ENCODE assay signal across 17 cellular contexts in genomic region chr3:53156368-53156834, GRCh38. TPM values are rescaled to one million over a fixed set of nuclear protein-coding genes. Genes with fewer than 3 reads are reported as not detected.
DNase-seq lines count a peak whose midpoint lies in the region; ATAC-seq and TF ChIP-seq lines count a peak whose summit lies in the region.
"Had no signal": no experiment of that assay in that cellular context is flagged by ENCODE, and none has a peak within 500 bp of the region (broad histone marks: within the 10 kb centered on the region; RNA-seq: fewer than 3 reads in every experiment).

No MANE protein-coding gene starts in this region.

- TF ChIP-seq EP300 in transverse colon (IDR thresholded peaks at IDR 0.05; ENCODE audit: low read depth): no peak
- no peak for TF ChIP-seq EP300 in suprapubic skin (IDR thresholded peaks at IDR 0.05)

- TF ChIP-seq CTCF in WERI-Rb-1 (IDR thresholded peaks at IDR 0.05; ENCODE audit: low read depth, low read length): no peak
- TF ChIP-seq CTCF in transverse colon (IDR thresholded peaks at IDR 0.05): no peak
- no peak for TF ChIP-seq CTCF in suprapubic skin (IDR thresholded peaks at IDR 0.05)

- intact Hi-C loops in left colon (cut with DNase I, micrococcal nuclease) (no loop called here), transverse colon (cut with DNase I; ENCODE audit: low total_unique reads) (no loop called here)

- 8% methylated on average over 34 of the region's 36 CpGs; no CpG with 5 or more reads in 1 of the 2 donors for WGBS in transverse colon (ENCODE audit: low coverage in 1 of 2), 2 donors
- 16% methylated on average over 8 of the region's 36 CpGs for WGBS in suprapubic skin

- H3K36me3 ChIP-seq in HUES48 (ENCODE audit: control insufficient read depth, insufficient read depth, low read length) (no peaks in the 10 kb centered on the region), WERI-Rb-1 (no peaks in the 10 kb centered on the region), transverse colon (no peaks in the 10 kb centered on the region), suprapubic skin (no peaks in the 10 kb centered on the region)
- H3K36me3 ChIP-seq: right atrium auricular region had no signal

- no peak for DNase-seq in WERI-Rb-1
- peak; percentile 75 to 82 for DNase-seq in left colon
- peak; percentile 83 for DNase-seq in transverse colon
- DNase-seq in superior temporal gyrus (ENCODE audit: extremely low spot score): no peak
- no peak for DNase-seq in suprapubic skin (ENCODE audit: low spot score in 2 of 2)
- DNase-seq: aorta; CD4-positive, CD25-positive, alpha-beta regulatory T cell; foreskin melanocyte; islet precursor cell; NCI-H446; stimulated activated CD4-positive, alpha-beta T cell treated with anti-CD3 and anti-CD28 coated beads, Interleukin-4, amount 100 ng/mL, for 24 hours had no signal

- H3K27me3 ChIP-seq in HUES48 (ENCODE audit: control insufficient read depth, insufficient read depth, low read length) (peaks cover 13% of the 10 kb centered on the region; the same call in 1 of the 2 replicates), WERI-Rb-1 (ENCODE audit: insufficient read depth, low read depth, severe bottlenecking) (no peaks in the 10 kb centered on the region), transverse colon (peaks cover 3% of the 10 kb centered on the region), suprapubic skin (peaks cover 6% of the 10 kb centered on the region)
- H3K27me3 ChIP-seq: right atrium auricular region had no signal

- H3K27ac ChIP-seq in HUES48 (ENCODE audit: low read depth, low read length): no peak overlapping the region
- H3K27ac ChIP-seq in WERI-Rb-1: peak overlapping the region; percentile 48
- H3K27ac ChIP-seq in transverse colon: peak overlapping the region; percentile 75 to 95 (median 85)
- no peak overlapping the region for H3K27ac ChIP-seq in suprapubic skin
- H3K27ac ChIP-seq: HL-60, right atrium auricular region had no signal

- H3K4me1 ChIP-seq in HUES48 (ENCODE audit: control insufficient read depth, insufficient read depth, low read length) (peaks cover 15% of the 10 kb centered on the region), transverse colon (peaks cover 22 to 88% (median 55%) of the 10 kb centered on the region in 4 donors), suprapubic skin (peaks cover 49% of the 10 kb centered on the region)

- no peaks in the 10 kb centered on the region for H3K9me3 ChIP-seq in HUES48 (ENCODE audit: control insufficient read depth, insufficient read depth, low read length)
- no peaks in the 10 kb centered on the region for H3K9me3 ChIP-seq in WERI-Rb-1 (ENCODE audit: severe bottlenecking)
- no peaks in the 10 kb centered on the region for H3K9me3 ChIP-seq in transverse colon
- H3K9me3 ChIP-seq in suprapubic skin: no peaks in the 10 kb centered on the region
- H3K9me3 ChIP-seq: right atrium auricular region had no signal

- H3K9ac ChIP-seq in HUES48 (ENCODE audit: low read depth, low read length): no peak overlapping the region

- TF ChIP-seq POLR2A in transverse colon (IDR thresholded peaks at IDR 0.05): peak; percentile 62
- TF ChIP-seq POLR2A in suprapubic skin (IDR thresholded peaks at IDR 0.05): no peak

- H3K4me3 ChIP-seq in HUES48 (ENCODE audit: low read depth, low read length): peak overlapping the region; percentile 54; the same call in 1 of the 2 replicates
- H3K4me3 ChIP-seq in WERI-Rb-1 (ENCODE audit: low read depth, low read length): no peak overlapping the region
- peak overlapping the region in 1 of 4 donors; percentile 3 for H3K4me3 ChIP-seq in transverse colon
- H3K4me3 ChIP-seq in suprapubic skin: no peak overlapping the region

- in situ Hi-C loops in transverse colon (cut with MboI; ENCODE audit: low pct_ligation_motif_present in 1 of 4, low pct_unique_long_range_greater_than_20kb in 1 of 4, low sequenced_read_pairs in 3 of 4): no loop called here

- peak; percentile 24 for ATAC-seq in left colon
- ATAC-seq in GM21529 (IDR thresholded peaks at IDR 0.05; ENCODE audit: unreplicated experiment): no peak
- ATAC-seq: Panc1; stimulated activated memory B cell treated with anti-CD40 and anti-IgM and Interleukin-4, amounts not matched to agents 10 μg/mL and 1 μg/mL and 100 μg/mL, for 72 hours had no signal

RNA-seq across cellular contexts. Expression of gene PRKCD, which starts 4.6 kb away (rescaled TPM):
- total RNA-seq in left colon (10 to 100 TPM; 93.3 to 94.0 TPM), transverse colon (10 to 100 TPM; 43.8 to 78.9 (median 55.9) TPM), suprapubic skin (10 to 100 TPM; 27.9 to 31.3 (median 29.3) TPM)

RNA-seq across cellular contexts. Expression of gene RFT1, which starts 26.2 kb away (rescaled TPM):
- total RNA-seq in left colon (10 to 100 TPM; 13.1 to 14.1 TPM), transverse colon (10 to 100 TPM in 1 of 4 donors, 1 to 10 TPM in 3; 2.2 to 10.3 (median 8.5) TPM), suprapubic skin (10 to 100 TPM in 2 of 4 donors, 1 to 10 TPM in 2; 8.3 to 19.7 (median 10.2) TPM)

Comparison
In these comparisons a context has a peak if more than half of its experiments do, and no peak if none do; other contexts are left out.
1. H3K27ac ChIP-seq: peak in WERI-Rb-1 (single experiment) and transverse colon (4 of 4); none in HUES48 (single experiment) and suprapubic skin (single experiment).
2. DNase-seq: peak in left colon (2 of 2) and transverse colon (single experiment); none in WERI-Rb-1 (single experiment), superior temporal gyrus (single experiment) and suprapubic skin (0 of 2).